Comparison of ENCODE assay signal across 14 cellular contexts in the genomic region with DNA sequence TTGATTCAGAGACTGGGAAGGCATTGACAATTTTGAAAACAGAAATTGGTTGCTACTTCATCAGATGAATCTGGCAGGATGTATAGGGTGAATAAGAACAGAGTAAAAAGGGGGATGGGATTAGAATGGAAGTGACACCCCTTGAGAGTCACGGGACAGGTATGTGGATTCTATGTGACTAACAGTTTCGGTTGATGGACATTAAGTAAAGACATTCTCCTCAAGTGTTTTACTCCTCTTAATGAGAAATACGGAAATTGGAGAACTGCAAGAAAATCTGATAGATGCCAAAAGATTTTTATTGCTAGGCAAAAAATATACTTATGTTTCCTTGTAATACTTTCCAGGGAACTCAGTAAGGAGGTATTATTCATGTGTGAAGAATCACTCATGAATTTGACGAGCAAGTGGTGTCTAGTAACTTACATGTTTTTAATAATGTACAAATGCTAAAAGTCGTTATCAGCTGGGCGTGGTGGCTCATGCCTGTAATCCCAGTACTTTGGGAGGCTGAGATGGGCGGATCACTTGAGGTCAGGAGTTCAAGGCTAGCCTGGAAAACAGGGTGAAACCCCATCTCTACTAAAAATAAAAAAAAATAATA.
A peak's percentile ranks its signal among the peaks of the same experiment; 100 is the strongest.
DNase-seq lines count a peak whose midpoint lies in the region; ATAC-seq and TF ChIP-seq lines count a peak whose summit lies in the region.
"Had no signal": no experiment of that assay in that cellular context is flagged by ENCODE, and none has a peak within 500 bp of the region (broad histone marks: within the 10 kb centered on the region; RNA-seq: fewer than 3 reads in every experiment).

No MANE protein-coding gene starts in this region.

- no peaks in the 10 kb centered on the region for H3K9me3 ChIP-seq in RWPE2 (ENCODE audit: severe bottlenecking)
- no peaks in the 10 kb centered on the region for H3K9me3 ChIP-seq in esophagus muscularis mucosa
- no peaks in the 10 kb centered on the region for H3K9me3 ChIP-seq in thyroid gland

- TF ChIP-seq EP300 in esophagus muscularis mucosa (IDR thresholded peaks at IDR 0.05): no peak

- intact Hi-C loops in esophagus muscularis mucosa (cut with DNase I): no loop called here
- intact Hi-C loops in posterior cingulate gyrus (cut with DNase I): no loop called here
- intact Hi-C loops in thyroid gland (cut with DNase I): no loop called here

- WGBS in esophagus muscularis mucosa: 95% methylated on average over 7 of the region's 7 CpGs
- WGBS in thyroid gland, 2 donors: 94 to 96% methylated on average over 7 of the region's 7 CpGs

- H3K27me3 ChIP-seq in RWPE2 (ENCODE audit: insufficient read depth, poor library complexity, severe bottlenecking): no peaks in the 10 kb centered on the region
- H3K27me3 ChIP-seq in esophagus muscularis mucosa: no peaks in the 10 kb centered on the region
- no peaks in the 10 kb centered on the region for H3K27me3 ChIP-seq in thyroid gland

- H3K27ac ChIP-seq in RWPE2 (ENCODE audit: poor library complexity, severe bottlenecking) (peak overlapping the region; percentile 72), esophagus muscularis mucosa (replicated peaks in 1 of 4) (no peak overlapping the region), coronary artery (no peak overlapping the region), thyroid gland (no peak overlapping the region)

- no peak for TF ChIP-seq POLR2A in esophagus muscularis mucosa (IDR thresholded peaks at IDR 0.05; ENCODE audit: low read depth)
- TF ChIP-seq POLR2A in thyroid gland (IDR thresholded peaks at IDR 0.05): no peak

- H3K4me1 ChIP-seq in RWPE2 (ENCODE audit: insufficient read depth, poor library complexity, severe bottlenecking) (peaks cover 12% of the 10 kb centered on the region), esophagus muscularis mucosa (peaks cover 0 to 9% (median 0%) of the 10 kb centered on the region in 4 donors), thyroid gland (peaks cover 0 to 7% of the 10 kb centered on the region in 2 donors)

- H3K36me3 ChIP-seq in RWPE2 (ENCODE audit: low read depth): no peaks in the 10 kb centered on the region
- no peaks in the 10 kb centered on the region for H3K36me3 ChIP-seq in esophagus muscularis mucosa
- no peaks in the 10 kb centered on the region for H3K36me3 ChIP-seq in thyroid gland

- no peak for TF ChIP-seq CTCF in RWPE2 (IDR thresholded peaks at IDR 0.05; ENCODE audit: poor library complexity, severe bottlenecking)
- no peak for TF ChIP-seq CTCF in esophagus muscularis mucosa (IDR thresholded peaks at IDR 0.05)
- TF ChIP-seq CTCF in coronary artery (IDR thresholded peaks at IDR 0.05): no peak
- TF ChIP-seq CTCF in thyroid gland (IDR thresholded peaks at IDR 0.05): no peak

- DNase-seq in HT1080 (ENCODE audit: low read depth) (peak; percentile 40), RWPE2 (ENCODE audit: low spot score) (no peak), esophagus muscularis mucosa (ENCODE audit: extremely low spot score) (peak; percentile 10), coronary artery (ENCODE audit: low spot score) (no peak), posterior cingulate gyrus (no peak), thyroid gland (no peak)
- DNase-seq: C1 segment of cervical spinal cord; Caco-2; CD4-positive, CD25-positive, alpha-beta regulatory T cell; CD8-positive, alpha-beta memory T cell; GOT3; H7; KG1 had no signal

- ATAC-seq in RWPE2 (ENCODE audit: low read depth): peak; percentile 95
- no peak for ATAC-seq in HG03457 (IDR thresholded peaks at IDR 0.05; ENCODE audit: unreplicated experiment)

- H3K4me3 ChIP-seq in RWPE2 (ENCODE audit: severe bottlenecking): no peak overlapping the region
- no peak overlapping the region for H3K4me3 ChIP-seq in esophagus muscularis mucosa
- no peak overlapping the region for H3K4me3 ChIP-seq in coronary artery
- H3K4me3 ChIP-seq in thyroid gland (replicated peaks in 1 of 3): no peak overlapping the region

Comparison
In these comparisons a context has a peak if more than half of its experiments do, and no peak if none do; other contexts are left out.
1. DNase-seq: peak in HT1080 (single experiment) and esophagus muscularis mucosa (single experiment); none in RWPE2 (single experiment), coronary artery (single experiment), posterior cingulate gyrus (0 of 10) and thyroid gland (0 of 2).